Comparison of ENCODE assay signal across 8 cellular contexts in the genomic region with DNA sequence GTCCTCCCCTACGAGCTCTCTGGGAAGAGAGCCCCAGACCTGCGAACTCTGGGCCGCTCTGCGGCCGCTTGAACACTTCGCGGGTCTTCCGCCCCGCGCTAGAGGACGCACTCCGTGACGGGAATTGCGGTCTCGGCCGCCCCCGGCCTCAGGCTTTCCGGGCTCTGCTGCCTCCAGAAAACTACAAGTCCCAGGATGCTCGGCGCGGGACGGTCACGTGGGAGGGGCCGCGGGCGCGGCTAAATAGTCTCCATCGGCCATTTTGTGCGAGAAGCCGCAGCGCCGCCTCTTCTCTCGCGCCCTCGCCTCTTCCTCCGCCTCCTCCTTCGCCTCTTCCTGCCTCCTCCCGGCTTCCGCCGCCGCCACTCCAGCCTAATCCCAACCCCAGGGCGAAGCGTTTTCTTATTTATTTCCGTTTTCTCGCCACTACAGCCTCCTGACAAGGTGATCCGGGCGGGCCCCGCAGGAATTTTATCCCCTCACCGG. TPM values are rescaled to one million over a fixed set of nuclear protein-coding genes. Genes with fewer than 3 reads are reported as not detected.
DNase-seq lines count a peak whose midpoint lies in the region; ATAC-seq and TF ChIP-seq lines count a peak whose summit lies in the region.

A gene (plus strand): TSS at position 269 of the 486 bp plus-strand sequence. CDS start 235 bp downstream, outside the sequence.

- peaks cover 18% of the 10 kb centered on the region for H3K4me1 Mint-ChIP-seq in type B pancreatic cell (ENCODE audit: unreplicated experiment)

- H3K27me3 ChIP-seq in SU-DHL-6 (ENCODE audit: low read length) (no peaks in the 10 kb centered on the region), parathyroid adenoma (ENCODE audit: control insufficient read depth, insufficient read depth, low read length) (no peaks in the 10 kb centered on the region)

- H3K4me2 ChIP-seq in SU-DHL-6 (ENCODE audit: low read depth, low read length, poor library complexity, severe bottlenecking) (peak within 1 kb of the TSS; percentile 85), parathyroid adenoma (ENCODE audit: low read length) (peak within 1 kb of the TSS; percentile 68)

- peak; percentile 92 for TF ChIP-seq CTCF in GM12864 (IDR thresholded peaks at IDR 0.05; ENCODE audit: low read depth, low read length, missing control alignments)
- peak; percentile 71 for TF ChIP-seq CTCF in SU-DHL-6 (IDR thresholded peaks at IDR 0.05; ENCODE audit: insufficient read depth, low read length, poor library complexity, severe bottlenecking)
- peak; percentile 96 for TF ChIP-seq CTCF in parathyroid adenoma (IDR thresholded peaks at IDR 0.05)
- peak; percentile 92 for TF ChIP-seq CTCF in type B pancreatic cell (conservative IDR thresholded peaks at IDR 0.05)

- H2AFZ ChIP-seq in SU-DHL-6 (ENCODE audit: low read depth, low read length, severe bottlenecking): peak within 1 kb of the TSS; percentile 91
- peak within 1 kb of the TSS; percentile 97 for H2AFZ ChIP-seq in parathyroid adenoma

- intact Hi-C loops in Right ventricle myocardium superior (cut with DNase I): no loop called here

- peak; percentile 92 for DNase-seq in GM12864 (ENCODE audit: low read depth)
- DNase-seq in NCI-H1105 treated with DMSO at 0.1 percent for 48 hours (lab: John Stamatoyannopoulos, UW): peak; percentile 87
- peak; percentile 94 for DNase-seq in activated naive CD8-positive, alpha-beta T cell treated with anti-CD3 and anti-CD28 coated beads, Interleukin-2, amount 50 U/mL, for 16 hours (ENCODE audit: low read depth, low spot score)
- peak; percentile 99 for DNase-seq in Right ventricle myocardium superior
- peak; percentile 99 for DNase-seq in type B pancreatic cell (ENCODE audit: extremely low spot score, unreplicated experiment)

- peak within 1 kb of the TSS; percentile 98 for H3K4me3 Mint-ChIP-seq in type B pancreatic cell

- H3K4me3 ChIP-seq in GM12864 (ENCODE audit: low read depth, low read length): peak within 1 kb of the TSS; percentile 92
- peak within 1 kb of the TSS; percentile 97 for H3K4me3 ChIP-seq in SU-DHL-6 (ENCODE audit: insufficient read depth, low read length, poor library complexity, severe bottlenecking)
- peak within 1 kb of the TSS; percentile 89 for H3K4me3 ChIP-seq in parathyroid adenoma (ENCODE audit: low read depth, low read length)

- peak; percentile 93 for ATAC-seq in HG02642 (IDR thresholded peaks at IDR 0.05; ENCODE audit: poor library complexity, unreplicated experiment)
- ATAC-seq in Right ventricle myocardium superior (ENCODE audit: poor library complexity): peak; percentile 94

- H3K36me3 ChIP-seq in SU-DHL-6 (ENCODE audit: low read length) (peaks cover 21% of the 10 kb centered on the region), parathyroid adenoma (ENCODE audit: control insufficient read depth, insufficient read depth, low read length) (no peaks in the 10 kb centered on the region)

- no peaks in the 10 kb centered on the region for H3K9me3 Mint-ChIP-seq in type B pancreatic cell

- no peaks in the 10 kb centered on the region for H3K9me2 ChIP-seq in SU-DHL-6 (replicated peaks; ENCODE audit: insufficient read depth, low read length)

- H4K20me1 ChIP-seq in SU-DHL-6 (ENCODE audit: low read depth, low read length): no peaks in the 10 kb centered on the region

- H3K36me3 Mint-ChIP-seq in type B pancreatic cell: peaks cover 28% of the 10 kb centered on the region

- H3K27ac Mint-ChIP-seq in type B pancreatic cell: peak within 1 kb of the TSS; percentile 99

- H3K4me1 ChIP-seq in parathyroid adenoma: peaks cover 12% of the 10 kb centered on the region

- H3K79me2 ChIP-seq in SU-DHL-6 (ENCODE audit: insufficient read depth, low read length) (peaks cover 19% of the 10 kb centered on the region), parathyroid adenoma (peaks cover 5% of the 10 kb centered on the region)

- H3K27me3 Mint-ChIP-seq in type B pancreatic cell: no peaks in the 10 kb centered on the region

- H3K27ac ChIP-seq in SU-DHL-6 (ENCODE audit: low read depth, low read length): peak within 1 kb of the TSS; percentile 70
- peak within 1 kb of the TSS; percentile 95 for H3K27ac ChIP-seq in parathyroid adenoma

- H3K9me3 ChIP-seq in SU-DHL-6 (ENCODE audit: insufficient read depth, low read length) (no peaks in the 10 kb centered on the region), parathyroid adenoma (ENCODE audit: control insufficient read depth, low read length) (no peaks in the 10 kb centered on the region)

- H3F3A ChIP-seq in SU-DHL-6 (ENCODE audit: insufficient read depth): peaks cover 5% of the 10 kb centered on the region

- H3K9ac ChIP-seq in SU-DHL-6 (ENCODE audit: low read length) (peak within 1 kb of the TSS; percentile 97), parathyroid adenoma (peak within 1 kb of the TSS; percentile 96)

RNA-seq across cellular contexts. Expression of the gene that starts here (rescaled TPM):
- 339 TPM for total RNA-seq in Right ventricle myocardium superior
- total RNA-seq in type B pancreatic cell (ENCODE audit: low replicate concordance): 55.2 and 81.8 TPM in 2 replicates

Comparison
In these comparisons a context has a peak if more than half of its experiments do, and no peak if none do; other contexts are left out.
1. Peak in every context shown above with its lines: DNase-seq, ATAC-seq, H3K4me3 ChIP-seq and H3K27ac ChIP-seq.